19 cellular contexts compared by ENCODE assay signal in the genomic region with DNA sequence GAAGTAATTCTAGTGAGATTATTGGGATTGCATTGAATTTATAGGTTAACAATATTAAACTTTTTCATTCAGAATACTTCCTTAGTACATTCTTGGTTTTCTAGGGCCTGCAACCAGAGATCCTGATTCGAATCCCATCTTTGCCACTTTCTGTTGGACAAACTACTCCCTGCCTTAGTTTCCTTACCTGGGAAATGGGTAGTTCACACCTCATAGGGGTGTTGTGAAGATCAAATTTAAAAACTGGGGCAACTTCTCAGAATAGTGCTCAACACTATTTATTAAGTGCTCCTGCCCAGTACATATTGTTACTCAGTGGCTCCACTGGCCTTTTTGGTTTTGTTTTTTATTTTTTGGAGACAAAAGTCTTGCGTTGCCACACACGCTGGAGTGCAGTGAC. TPM values are rescaled to one million over a fixed set of nuclear protein-coding genes. Genes with fewer than 3 reads are reported as not detected.
DNase-seq lines count a peak whose midpoint lies in the region; ATAC-seq, FAIRE-seq and TF ChIP-seq lines count a peak whose summit lies in the region.
"Had no signal": no experiment of that assay in that cellular context is flagged by ENCODE, and none has a peak within 500 bp of the region (broad histone marks: within the 10 kb centered on the region; RNA-seq: fewer than 3 reads in every experiment).

No MANE protein-coding gene starts in this region.

- H3K4me1 Mint-ChIP-seq in activated naive CD4-positive, alpha-beta T cell treated with anti-CD3 and anti-CD28 coated beads, Interleukin-2, amount 50 U/mL, for 24 hours: peaks cover 31% of the 10 kb centered on the region
- peaks cover 5% of the 10 kb centered on the region for H3K4me1 Mint-ChIP-seq in activated T-helper 17 cell treated with anti-CD3 and anti-CD28 coated beads, Interleukin-2, amount 50 U/mL, for 72 hours
- no peaks in the 10 kb centered on the region for H3K4me1 Mint-ChIP-seq in endothelial cell (ENCODE audit: unreplicated experiment)

- H3K36me3 Mint-ChIP-seq in activated naive CD4-positive, alpha-beta T cell treated with anti-CD3 and anti-CD28 coated beads, Interleukin-2, amount 50 U/mL, for 24 hours: peaks cover 32% of the 10 kb centered on the region
- peaks cover 13 to 50% of the 10 kb centered on the region in 2 donors for H3K36me3 Mint-ChIP-seq in activated naive CD4-positive, alpha-beta T cell treated with anti-CD3 and anti-CD28 coated beads, Interleukin-2, amount 50 U/mL, for 72 hours
- H3K36me3 Mint-ChIP-seq in activated T-helper 17 cell treated with anti-CD3 and anti-CD28 coated beads, Interleukin-2, amount 50 U/mL, for 72 hours (ENCODE audit: low read depth): peaks cover 99% of the 10 kb centered on the region
- H3K36me3 Mint-ChIP-seq in endothelial cell (ENCODE audit: low read depth, unreplicated experiment): peaks cover 9% of the 10 kb centered on the region

- no peak for DNase-seq in activated naive CD4-positive, alpha-beta T cell treated with anti-CD3 and anti-CD28 coated beads, Interleukin-2, amount 50 U/mL, for 72 hours (ENCODE audit: low spot score in 2 of 2)
- DNase-seq in D721Med (ENCODE audit: insufficient read length, low spot score) (no peak), NCI-H2029 treated with DMSO at 0.1 percent for 48 hours (lab: John Stamatoyannopoulos, UW) (no peak), endothelial cell (ENCODE audit: low spot score) (no peak)
- DNase-seq: CD8-positive, alpha-beta T cell; DMS153; DND-41; NCI-H1048; NCI-H1417; NCI-H1694; NCI-H2081; NCI-H2227 treated with DMSO at 0.1 percent for 48 hours; NCI-H526 treated with DMSO at 0.1 percent for 48 hours; SHP77 had no signal

- no peaks in the 10 kb centered on the region for H3K27me3 Mint-ChIP-seq in activated naive CD4-positive, alpha-beta T cell treated with anti-CD3 and anti-CD28 coated beads, Interleukin-2, amount 50 U/mL, for 24 hours
- no peaks in the 10 kb centered on the region for H3K27me3 Mint-ChIP-seq in activated T-helper 17 cell treated with anti-CD3 and anti-CD28 coated beads, Interleukin-2, amount 50 U/mL, for 72 hours
- H3K27me3 Mint-ChIP-seq in endothelial cell (ENCODE audit: unreplicated experiment): no peaks in the 10 kb centered on the region
- H3K27me3 Mint-ChIP-seq: IgD-negative memory B cell had no signal

- TF ChIP-seq CTCF in D721Med (IDR thresholded peaks at IDR 0.05; ENCODE audit: insufficient read depth, missing control alignments): no peak
- no peak for TF ChIP-seq CTCF in endothelial cell (IDR thresholded peaks at IDR 0.05; ENCODE audit: unreplicated experiment)

- H3K9me3 Mint-ChIP-seq in activated naive CD4-positive, alpha-beta T cell treated with anti-CD3 and anti-CD28 coated beads, Interleukin-2, amount 50 U/mL, for 24 hours: no peaks in the 10 kb centered on the region
- H3K9me3 Mint-ChIP-seq in activated naive CD4-positive, alpha-beta T cell treated with anti-CD3 and anti-CD28 coated beads, Interleukin-2, amount 50 U/mL, for 72 hours: no peaks in the 10 kb centered on the region
- H3K9me3 Mint-ChIP-seq in activated T-helper 17 cell treated with anti-CD3 and anti-CD28 coated beads, Interleukin-2, amount 50 U/mL, for 72 hours: no peaks in the 10 kb centered on the region
- H3K9me3 Mint-ChIP-seq in endothelial cell (ENCODE audit: unreplicated experiment): no peaks in the 10 kb centered on the region
- H3K9me3 Mint-ChIP-seq: CD8-positive, alpha-beta T cell; IgD-negative memory B cell had no signal

- H3K27ac Mint-ChIP-seq in activated naive CD4-positive, alpha-beta T cell treated with anti-CD3 and anti-CD28 coated beads, Interleukin-2, amount 50 U/mL, for 24 hours: peak overlapping the region; percentile 46
- H3K27ac Mint-ChIP-seq in activated naive CD4-positive, alpha-beta T cell treated with anti-CD3 and anti-CD28 coated beads, Interleukin-2, amount 50 U/mL, for 72 hours: no peak overlapping the region
- H3K27ac Mint-ChIP-seq in activated T-helper 17 cell treated with anti-CD3 and anti-CD28 coated beads, Interleukin-2, amount 50 U/mL, for 72 hours: peak overlapping the region; percentile 38
- no peak overlapping the region for H3K27ac Mint-ChIP-seq in endothelial cell (ENCODE audit: unreplicated experiment)
- H3K27ac Mint-ChIP-seq: CD8-positive, alpha-beta T cell had no signal

- no peak for ATAC-seq in activated naive CD4-positive, alpha-beta T cell treated with anti-CD3 and anti-CD28 coated beads, Interleukin-2, amount 50 U/mL, for 72 hours
- no peak for ATAC-seq in activated T-helper 17 cell treated with anti-CD3 and anti-CD28 coated beads, Interleukin-2, amount 50 U/mL, for 72 hours (replicated peaks)
- no peak for ATAC-seq in GM18498 (IDR thresholded peaks at IDR 0.05; ENCODE audit: unreplicated experiment)
- ATAC-seq: CD8-positive, alpha-beta T cell; Panc1 had no signal

- peak; percentile 25 for FAIRE-seq in D721Med (lab: Jason Lieb, UNC)

- H3K4me3 Mint-ChIP-seq in activated naive CD4-positive, alpha-beta T cell treated with anti-CD3 and anti-CD28 coated beads, Interleukin-2, amount 50 U/mL, for 24 hours: no peak overlapping the region
- H3K4me3 Mint-ChIP-seq in activated T-helper 17 cell treated with anti-CD3 and anti-CD28 coated beads, Interleukin-2, amount 50 U/mL, for 72 hours: no peak overlapping the region
- H3K4me3 Mint-ChIP-seq in endothelial cell (ENCODE audit: unreplicated experiment): no peak overlapping the region
- H3K4me3 Mint-ChIP-seq: CD8-positive, alpha-beta T cell had no signal

RNA-seq across cellular contexts. Expression of gene SMCHD1, which starts 43.5 kb away (rescaled TPM):
- 100 to 1,000 TPM; 112 to 136 TPM for total RNA-seq in activated naive CD4-positive, alpha-beta T cell treated with anti-CD3 and anti-CD28 coated beads, Interleukin-2, amount 50 U/mL, for 72 hours
- total RNA-seq in activated T-helper 17 cell treated with anti-CD3 and anti-CD28 coated beads, Interleukin-2, amount 50 U/mL, for 72 hours: 100 to 1,000 TPM in 1 of 2 donors, 10 to 100 TPM in 1; 99.5 to 106 TPM
- 28.3 TPM for total RNA-seq in endothelial cell (ENCODE audit: unreplicated experiment)

Comparison
In these comparisons a context has a peak if more than half of its experiments do, and no peak if none do; other contexts are left out.
1. H3K27ac Mint-ChIP-seq: peak in activated naive CD4-positive, alpha-beta T cell treated with anti-CD3 and anti-CD28 coated beads, Interleukin-2, amount 50 U/mL, for 24 hours (single experiment) and activated T-helper 17 cell treated with anti-CD3 and anti-CD28 coated beads, Interleukin-2, amount 50 U/mL, for 72 hours (single experiment); none in activated naive CD4-positive, alpha-beta T cell treated with anti-CD3 and anti-CD28 coated beads, Interleukin-2, amount 50 U/mL, for 72 hours (0 of 2) and endothelial cell (single experiment).